ENCODE assay signal across 1 cellular context in genomic region chrX:138708268-138708667, GRCh38.
TF ChIP-seq lines count a peak whose summit lies in the region.

No MANE protein-coding gene starts in this region.

TF ChIP-seq in GM23338, 12 proteins besides CTCF, POLR2A, EP300 and RAD21 (continued from another document):
- no peak for TF ChIP-seq ZNF462 (CRISPR knock-in tag; IDR thresholded peaks at IDR 0.05)
- TF ChIP-seq ETS1 (IDR thresholded peaks at IDR 0.05), result no peak
- no peak for TF ChIP-seq STAT1 (IDR thresholded peaks at IDR 0.05; ENCODE audit: unreplicated experiment)
- no peak for TF ChIP-seq EZH2phosphoT487 (IDR thresholded peaks at IDR 0.05; ENCODE audit: unreplicated experiment)
- no peak for TF ChIP-seq EZH2 (IDR thresholded peaks at IDR 0.05; ENCODE audit: low read depth, unreplicated experiment)
- no peak for TF ChIP-seq REST (IDR thresholded peaks at IDR 0.05; ENCODE audit: unreplicated experiment)
- no peak for TF ChIP-seq NANOG (IDR thresholded peaks at IDR 0.05; ENCODE audit: borderline replicate concordance)
